ENCODE assay signal across 9 cellular contexts in the genomic region with DNA sequence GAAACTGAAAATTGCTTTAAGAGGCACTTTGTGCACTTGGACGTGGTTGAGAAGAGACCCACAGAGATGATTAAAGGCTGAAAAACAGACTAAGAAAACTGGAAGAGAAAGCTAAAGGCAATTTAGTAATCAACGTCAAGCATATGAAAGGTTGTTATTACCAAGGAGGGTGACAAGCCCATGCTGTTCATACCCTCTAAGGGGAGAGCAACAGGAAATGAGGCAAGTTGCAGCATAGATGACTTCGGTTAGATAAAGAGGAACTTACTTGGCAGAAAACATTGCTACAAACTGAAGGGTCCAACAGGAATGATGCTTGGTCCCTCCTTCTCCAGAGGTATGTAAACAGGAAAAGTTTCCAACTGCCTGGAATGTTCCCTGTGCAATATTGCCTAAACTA.
A peak's percentile ranks its signal among the peaks of the same experiment; 100 is the strongest.
DNase-seq lines count a peak whose midpoint lies in the region; FAIRE-seq and TF ChIP-seq lines count a peak whose summit lies in the region.
"Had no signal": no experiment of that assay in that cellular context is flagged by ENCODE, and none has a peak within 500 bp of the region (broad histone marks: within the 10 kb centered on the region; RNA-seq: fewer than 3 reads in every experiment).

No MANE protein-coding gene starts in this region.

- no peaks in the 10 kb centered on the region for H3K36me3 ChIP-seq in OCI-LY7 (ENCODE audit: insufficient read depth, low read length)
- no peaks in the 10 kb centered on the region for H3K36me3 ChIP-seq in tibial nerve

- H2AFZ ChIP-seq in OCI-LY7 (ENCODE audit: low read length) = peak overlapping the region; percentile 29

- DNase-seq in stimulated activated CD4-positive, alpha-beta T cell treated with anti-CD3 and anti-CD28 coated beads, Interleukin-1b, Interleukin-23, amount 100 ng/mL, for 48 hours = peak; percentile 27
- no peak for DNase-seq in stimulated activated CD4-positive, alpha-beta T cell treated with anti-CD3 and anti-CD28 coated beads, Interleukin-2, amount 100 ng/mL, for 24 hours
- DNase-seq in OCI-LY7 (ENCODE audit: low spot score) = peak; percentile 45
- DNase-seq in epithelial cell of esophagus (ENCODE audit: low read depth) = peak; percentile 41
- DNase-seq in activated effector memory CD4-positive, alpha-beta T cell treated with anti-CD3 and anti-CD28 coated beads, Interleukin-2, amount 50 U/mL, for 16 hours = no peak
- no peak for DNase-seq in H54 (ENCODE audit: insufficient read length, low spot score)
- no peak for DNase-seq in foreskin fibroblast
- DNase-seq in tibial nerve (ENCODE audit: low spot score in 2 of 2) = no peak

- no peak overlapping the region for H3K27ac ChIP-seq in OCI-LY7 (ENCODE audit: low read depth, low read length, poor library complexity, severe bottlenecking)
- no peak overlapping the region for H3K27ac ChIP-seq in tibial nerve
- H3K27ac ChIP-seq: body of pancreas had no signal

- H3K9me2 ChIP-seq in OCI-LY7 (ENCODE audit: insufficient read depth, low read length) = no peaks in the 10 kb centered on the region

- no TSS peak for BruUV-seq in OCI-LY7 (replicated peaks; lab: Mats Ljungman, UMichigan)

- TF ChIP-seq EP300 in tibial nerve (IDR thresholded peaks at IDR 0.05) = no peak

- TF ChIP-seq CTCF in OCI-LY7 (conservative IDR thresholded peaks at IDR 0.05; ENCODE audit: low read length) = no peak
- TF ChIP-seq CTCF in epithelial cell of esophagus (IDR thresholded peaks at IDR 0.05; ENCODE audit: insufficient read depth, low read depth, low read length, missing control alignments) = no peak
- no peak for TF ChIP-seq CTCF in foreskin fibroblast (IDR thresholded peaks at IDR 0.05; ENCODE audit: low read depth, low read length)
- TF ChIP-seq CTCF in tibial nerve (IDR thresholded peaks at IDR 0.05) = no peak

- peak overlapping the region; percentile 32 for H3K4me2 ChIP-seq in OCI-LY7 (ENCODE audit: low read length)

- POLR2A ChIA-PET in OCI-LY7 (lab: Charles Lee) = interaction anchor here (0.7 to 1.6 kb wide), 5 partner anchors 16 to 108 kb away, joined by 3 to 5 read pairs (median 3); a partner anchor contains a TSS

- no peaks in the 10 kb centered on the region for H3K79me2 ChIP-seq in OCI-LY7 (ENCODE audit: insufficient read depth, low read depth, low read length)

- no peaks in the 10 kb centered on the region for H3K9me3 ChIP-seq in OCI-LY7 (ENCODE audit: low read length)
- H3K9me3 ChIP-seq in tibial nerve = peaks cover 0 to 2% (median 0%) of the 10 kb centered on the region in 4 donors
- H3K9me3 ChIP-seq: body of pancreas had no signal

- H3K4me3 ChIP-seq in OCI-LY7 (ENCODE audit: low read depth, low read length, poor library complexity, severe bottlenecking) (no peak overlapping the region), epithelial cell of esophagus (ENCODE audit: low read length) (no peak overlapping the region), foreskin fibroblast (ENCODE audit: low read depth in 1 of 2, low read length in 2 of 2) (no peak overlapping the region), tibial nerve (no peak overlapping the region)
- H3K4me3 ChIP-seq: body of pancreas had no signal

- H3K27me3 ChIP-seq in tibial nerve = no peaks in the 10 kb centered on the region
- H3K27me3 ChIP-seq: body of pancreas had no signal

- intact Hi-C loops in OCI-LY7 (cut with micrococcal nuclease; ENCODE audit: unreplicated experiment) = no loop called here

- H3K4me1 ChIP-seq in OCI-LY7 (ENCODE audit: insufficient read depth, low read length, poor library complexity, severe bottlenecking) (peaks cover 18% of the 10 kb centered on the region), tibial nerve (peaks cover 0 to 8% (median 0%) of the 10 kb centered on the region in 4 donors)
- H3K4me1 ChIP-seq: body of pancreas had no signal

- CTCF ChIA-PET in OCI-LY7 (lab: Charles Lee; ENCODE audit: unreplicated experiment) = no interaction called here

- no peak for FAIRE-seq in H54 (lab: Jason Lieb, UNC)

- TF ChIP-seq POLR2A in H54 (IDR thresholded peaks at IDR 0.05; ENCODE audit: low read depth, low read length) (no peak), tibial nerve (IDR thresholded peaks at IDR 0.05) (no peak)

- H4K20me1 ChIP-seq in OCI-LY7 (ENCODE audit: insufficient read depth, low read length) = no peaks in the 10 kb centered on the region

- 28 to 38% methylated on average over 3 of the region's 3 CpGs for WGBS in tibial nerve, 2 donors

Comparison
In these comparisons a context has a peak if more than half of its experiments do, and no peak if none do; other contexts are left out.
1. DNase-seq: peak in stimulated activated CD4-positive, alpha-beta T cell treated with anti-CD3 and anti-CD28 coated beads, Interleukin-1b, Interleukin-23, amount 100 ng/mL, for 48 hours (single experiment), OCI-LY7 (single experiment) and epithelial cell of esophagus (single experiment); none in stimulated activated CD4-positive, alpha-beta T cell treated with anti-CD3 and anti-CD28 coated beads, Interleukin-2, amount 100 ng/mL, for 24 hours (0 of 2), activated effector memory CD4-positive, alpha-beta T cell treated with anti-CD3 and anti-CD28 coated beads, Interleukin-2, amount 50 U/mL, for 16 hours (single experiment), H54 (single experiment), foreskin fibroblast (0 of 2) and tibial nerve (0 of 2).